Comparison of ENCODE assay signal across 13 cellular contexts in genomic region chr2:38709515-38710194, GRCh38. TPM values are rescaled to one million over a fixed set of nuclear protein-coding genes. Genes with fewer than 3 reads are reported as not detected.
DNase-seq lines count a peak whose midpoint lies in the region; ATAC-seq, FAIRE-seq and TF ChIP-seq lines count a peak whose summit lies in the region.
"Had no signal": no experiment of that assay in that cellular context is flagged by ENCODE, and none has a peak within 500 bp of the region (broad histone marks: within the 10 kb centered on the region; RNA-seq: fewer than 3 reads in every experiment).

No MANE protein-coding gene starts in this region.

- in situ Hi-C loops in ACHN (cut with HindIII; ENCODE audit: low pct_ligation_motif_present, low pct_unique_long_range_greater_than_20kb, low sequenced_read_pairs), result no loop called here

- H3K4me3 ChIP-seq in GM06990 (replicated peaks; ENCODE audit: low read depth, low read length), result no peak overlapping the region
- H3K4me3 ChIP-seq in OCI-LY3 (ENCODE audit: low read length), result peak overlapping the region; percentile 16
- no peak overlapping the region for H3K4me3 ChIP-seq in bronchial epithelial cell (ENCODE audit: low read depth, low read length)
- H3K4me3 ChIP-seq: ascending aorta, HAP-1, SK-N-MC, vagina had no signal

- no peak overlapping the region for H3K27ac ChIP-seq in OCI-LY3 (ENCODE audit: low read length)
- H3K27ac ChIP-seq: ascending aorta, SK-N-MC, vagina had no signal

- FAIRE-seq in bronchial epithelial cell (lab: Jason Lieb, UNC), result peak; percentile 66

- no peaks in the 10 kb centered on the region for H3K27me3 ChIP-seq in GM06990 (replicated peaks; ENCODE audit: control insufficient read depth, insufficient read depth, low read length)
- H3K27me3 ChIP-seq in OCI-LY3 (ENCODE audit: low read depth, low read length), result no peaks in the 10 kb centered on the region
- peaks cover 3% of the 10 kb centered on the region for H3K27me3 ChIP-seq in bronchial epithelial cell (ENCODE audit: control insufficient read depth, insufficient read depth, low read length)
- H3K27me3 ChIP-seq: ascending aorta, vagina had no signal

- no peak overlapping the region for H3K9ac ChIP-seq in OCI-LY3 (ENCODE audit: low read length)

- ATAC-seq in GM19452 (IDR thresholded peaks at IDR 0.05; ENCODE audit: unreplicated experiment) (peak; percentile 84), HG03039 (IDR thresholded peaks at IDR 0.05; ENCODE audit: unreplicated experiment) (no peak)

- H4K20me1 ChIP-seq in OCI-LY3 (ENCODE audit: insufficient read depth, low read length), result no peaks in the 10 kb centered on the region

- no peak for TF ChIP-seq CTCF in GM06990 (IDR thresholded peaks at IDR 0.05; ENCODE audit: insufficient read depth, low read length, poor library complexity, severe bottlenecking)
- TF ChIP-seq CTCF in OCI-LY3 (IDR thresholded peaks at IDR 0.05; ENCODE audit: low read depth, low read length), result no peak
- TF ChIP-seq CTCF in bronchial epithelial cell (IDR thresholded peaks at IDR 0.05; ENCODE audit: insufficient read depth, low read length, severe bottlenecking), result no peak

- peaks cover 16% of the 10 kb centered on the region for H3K4me1 ChIP-seq in OCI-LY3 (ENCODE audit: low read length)
- H3K4me1 ChIP-seq: ascending aorta, HAP-1, vagina had no signal

- H3K4me2 ChIP-seq in OCI-LY3 (ENCODE audit: low read length), result peak overlapping the region; percentile 60

- H3K36me3 ChIP-seq in GM06990 (ENCODE audit: control insufficient read depth, insufficient read depth, low read length) (no peaks in the 10 kb centered on the region), OCI-LY3 (replicated peaks; ENCODE audit: low read depth, low read length) (no peaks in the 10 kb centered on the region), bronchial epithelial cell (ENCODE audit: control insufficient read depth, insufficient read depth, low read length) (no peaks in the 10 kb centered on the region)
- H3K36me3 ChIP-seq: HAP-1, vagina had no signal

- H2AFZ ChIP-seq in OCI-LY3 (ENCODE audit: low read depth, low read length), result no peak overlapping the region

- peak; percentile 38 for DNase-seq in GM06990 (ENCODE audit: extremely low read depth, insufficient read length)
- DNase-seq in bronchial epithelial cell (ENCODE audit: low read depth), result no peak
- DNase-seq in NCI-H1930 (lab: John Stamatoyannopoulos, UW), result no peak
- no peak for DNase-seq in ACHN
- no peak for DNase-seq in LoVo (ENCODE audit: low spot score)
- DNase-seq: Calu3 had no signal

- no peaks in the 10 kb centered on the region for H3K9me3 ChIP-seq in OCI-LY3 (ENCODE audit: insufficient read depth, low read length)
- H3K9me3 ChIP-seq: ascending aorta, HAP-1, vagina had no signal

- no peaks in the 10 kb centered on the region for H3K79me2 ChIP-seq in OCI-LY3 (ENCODE audit: low read length)

RNA-seq across cellular contexts. Expression of gene SRSF7, which starts 41.5 kb away (rescaled TPM):
- 115 and 120 TPM in 2 replicates for total RNA-seq in bronchial epithelial cell

RNA-seq across cellular contexts. Expression of gene GALM, which starts 43.7 kb away (rescaled TPM):
- total RNA-seq in bronchial epithelial cell, result 1.6 and 2.0 TPM in 2 replicates
